16 cellular contexts compared by ENCODE assay signal in genomic region chr22:19086944-19087343, GRCh38. TPM values are rescaled to one million over a fixed set of nuclear protein-coding genes. Genes with fewer than 3 reads are reported as not detected.
DNase-seq lines count a peak whose midpoint lies in the region; ATAC-seq and TF ChIP-seq lines count a peak whose summit lies in the region.
"Had no signal": no experiment of that assay in that cellular context is flagged by ENCODE, and none has a peak within 500 bp of the region (broad histone marks: within the 10 kb centered on the region; RNA-seq: fewer than 3 reads in every experiment).

No MANE protein-coding gene starts in this region.

- 90 to 93% (median 90%) methylated on average over 3 of the region's 3 CpGs for WGBS in psoas muscle, 3 donors
- WGBS in aorta, 2 donors = 88 to 89% methylated on average over 3 of the region's 3 CpGs
- 92% methylated on average over 3 of the region's 3 CpGs for WGBS in esophagus muscularis mucosa

- peaks cover 0 to 12% of the 10 kb centered on the region in 2 donors for H3K36me3 ChIP-seq in psoas muscle (ENCODE audit: insufficient read depth in 1 of 2, low read depth in 1 of 2)
- H3K36me3 ChIP-seq in aorta (ENCODE audit: control insufficient read depth in 1 of 2, insufficient read depth in 2 of 2, low read length in 1 of 2) = no peaks in the 10 kb centered on the region
- H3K36me3 ChIP-seq in esophagus muscularis mucosa = peaks cover 0 to 50% (median 35%) of the 10 kb centered on the region in 4 donors

- no peak for TF ChIP-seq POLR2A in esophagus muscularis mucosa (IDR thresholded peaks at IDR 0.05; ENCODE audit: low read depth)

- H3K4me3 ChIP-seq in fibroblast of mammary gland (ENCODE audit: control insufficient read depth, low read depth, low read length) (no peak overlapping the region), psoas muscle (no peak overlapping the region), aorta (ENCODE audit: low read length in 2 of 2) (no peak overlapping the region), esophagus muscularis mucosa (no peak overlapping the region)

- DNase-seq in ELR (ENCODE audit: low read depth) (peak; percentile 65), fibroblast of mammary gland (ENCODE audit: low read depth) (peak; percentile 68), psoas muscle (no peak), aorta (no peak), esophagus muscularis mucosa (ENCODE audit: extremely low spot score) (no peak), Kasumi-1 (lab: John Stamatoyannopoulos, UW) (no peak)
- DNase-seq: amygdala; immature natural killer cell; NCI-H2107; stimulated activated CD4-positive, alpha-beta T cell treated with anti-CD3 and anti-CD28 coated beads, Interleukin-15, amount 100 ng/mL, for 24 hours; T1000 had no signal

- H3K9me3 ChIP-seq in psoas muscle (no peaks in the 10 kb centered on the region), aorta (ENCODE audit: control insufficient read depth, low read length) (no peaks in the 10 kb centered on the region), esophagus muscularis mucosa (no peaks in the 10 kb centered on the region)

- H3K4me1 ChIP-seq in psoas muscle (peaks cover 31% of the 10 kb centered on the region), aorta (ENCODE audit: control insufficient read depth in 1 of 2, insufficient read depth in 2 of 2, low read length in 2 of 2) (no peaks in the 10 kb centered on the region), esophagus muscularis mucosa (peaks cover 8 to 20% (median 10%) of the 10 kb centered on the region in 4 donors)

- no peak for TF ChIP-seq EP300 in esophagus muscularis mucosa (IDR thresholded peaks at IDR 0.05)

- intact Hi-C loops in psoas muscle (cut with DNase I) (loop anchor here in 1 of 2 donors (5.0 kb wide), 1 partner anchor 35 kb away; the partner anchor contains the start of gene DGCR2), aorta (cut with DNase I) (no loop called here), esophagus muscularis mucosa (cut with DNase I) (no loop called here)

- ATAC-seq in SK-N-SH treated with all-trans-retinoic acid at 6 μM for 48 hours = peak; percentile 63
- peak; percentile 48 to 60 (median 54) for ATAC-seq in psoas muscle
- no peak for ATAC-seq in aorta (ENCODE audit: low FRiP score)
- ATAC-seq in HG02759 (IDR thresholded peaks at IDR 0.05; ENCODE audit: unreplicated experiment) = no peak
- ATAC-seq: natural killer cell treated with Interleukin-12 subunit alpha and Interleukin-12 subunit beta and Interleukin-15 and Interleukin-18, amount 100 ng/mL, for 72 hours had no signal

- H3K27ac ChIP-seq in psoas muscle (no peak overlapping the region), aorta (ENCODE audit: low read depth in 1 of 2, low read length in 2 of 2) (no peak overlapping the region), esophagus muscularis mucosa (replicated peaks in 1 of 4) (no peak overlapping the region)

- no peak for TF ChIP-seq CTCF in fibroblast of mammary gland (conservative IDR thresholded peaks at IDR 0.05; ENCODE audit: control insufficient read depth, insufficient read depth, low read depth, low read length)
- no peak for TF ChIP-seq CTCF in psoas muscle (IDR thresholded peaks at IDR 0.05)
- no peak for TF ChIP-seq CTCF in esophagus muscularis mucosa (IDR thresholded peaks at IDR 0.05)

- H3K27me3 ChIP-seq in psoas muscle (ENCODE audit: insufficient read depth in 3 of 3, low read length in 2 of 3) = no peaks in the 10 kb centered on the region
- H3K27me3 ChIP-seq in aorta (ENCODE audit: control insufficient read depth in 1 of 2, insufficient read depth in 2 of 2, low read length in 1 of 2) = no peaks in the 10 kb centered on the region
- no peaks in the 10 kb centered on the region for H3K27me3 ChIP-seq in esophagus muscularis mucosa

TF ChIP-seq in SK-N-SH treated with all-trans-retinoic acid at 6 μM for 48 hours, 23 proteins besides CTCF, POLR2A, EP300 and RAD21 (continues in another document):
- TF ChIP-seq CREB5 (CRISPR knock-in tag; IDR thresholded peaks at IDR 0.05; ENCODE audit: low read depth) (no peak), TCF4 (CRISPR knock-in tag; IDR thresholded peaks at IDR 0.05; ENCODE audit: borderline replicate concordance) (no peak), OSR1 (CRISPR knock-in tag; IDR thresholded peaks at IDR 0.05) (no peak), SNAI2 (CRISPR knock-in tag; IDR thresholded peaks at IDR 0.05) (no peak), CSRNP3 (CRISPR knock-in tag; IDR thresholded peaks at IDR 0.05) (no peak), ZNF70 (CRISPR knock-in tag; IDR thresholded peaks at IDR 0.05) (no peak), ZNF565 (CRISPR knock-in tag; conservative IDR thresholded peaks at IDR 0.05; ENCODE audit: low read depth) (no peak), CSDC2 (CRISPR knock-in tag; IDR thresholded peaks at IDR 0.05) (no peak), RARB (CRISPR knock-in tag; IDR thresholded peaks at IDR 0.05) (no peak), ZC3H10 (CRISPR knock-in tag; IDR thresholded peaks at IDR 0.05) (no peak), TSHZ2 (CRISPR knock-in tag; IDR thresholded peaks at IDR 0.05) (no peak), PPARA (CRISPR knock-in tag; IDR thresholded peaks at IDR 0.05; ENCODE audit: borderline replicate concordance) (no peak), ESRRG (CRISPR knock-in tag; IDR thresholded peaks at IDR 0.05) (no peak), ZFP3 (CRISPR knock-in tag; IDR thresholded peaks at IDR 0.05) (no peak), ZFP30 (CRISPR knock-in tag; IDR thresholded peaks at IDR 0.05) (no peak), GLIS3 (CRISPR knock-in tag; IDR thresholded peaks at IDR 0.05) (no peak)

RNA-seq across cellular contexts. Expression of gene DGCR2, which starts 35.3 kb away (rescaled TPM):
- total RNA-seq in psoas muscle (10 to 100 TPM; 13.1 to 27.6 (median 25.9) TPM), aorta (10 to 100 TPM; 37.0 to 43.5 TPM), esophagus muscularis mucosa (10 to 100 TPM; 45.7 to 79.6 (median 65.4) TPM)
- polyA plus RNA-seq in psoas muscle (10 to 100 TPM; 13.2 to 24.5 (median 15.0) TPM), aorta (10 to 100 TPM; 19.7 to 27.4 TPM)

RNA-seq across cellular contexts. Expression of gene TSSK2, which starts 44.2 kb away (rescaled TPM):
- total RNA-seq in psoas muscle = under 1 TPM in 1 of 4 donors, not detected in 3; 0.32 TPM
- polyA plus RNA-seq in psoas muscle = under 1 TPM; 0.14 to 0.32 (median 0.23) TPM
- total RNA-seq in aorta = not detected
- polyA plus RNA-seq in aorta = under 1 TPM; 0.08 to 0.50 TPM
- total RNA-seq in esophagus muscularis mucosa = not detected
- total RNA-seq: H4 had no signal
- polyA plus RNA-seq: IgD-negative memory B cell, immature natural killer cell had no signal

RNA-seq across cellular contexts. Expression of gene ESS2, which starts 57.5 kb away (rescaled TPM):
- total RNA-seq in psoas muscle (10 to 100 TPM in 3 of 4 donors, 1 to 10 TPM in 1; 7.9 to 14.0 (median 10.9) TPM), aorta (10 to 100 TPM; 11.9 to 13.0 TPM), esophagus muscularis mucosa (10 to 100 TPM; 11.2 to 21.9 (median 19.9) TPM)
- polyA plus RNA-seq in psoas muscle (10 to 100 TPM in 2 of 3 donors, 1 to 10 TPM in 1; 9.3 to 13.6 (median 12.6) TPM), aorta (10 to 100 TPM in 1 of 2 donors, 1 to 10 TPM in 1; 8.3 to 26.9 TPM)

Comparison
In these comparisons a context has a peak if more than half of its experiments do, and no peak if none do; other contexts are left out.
1. DNase-seq: peak in ELR (single experiment) and fibroblast of mammary gland (single experiment); none in psoas muscle (0 of 2), aorta (0 of 2), esophagus muscularis mucosa (single experiment) and Kasumi-1 (0 of 2).
2. ATAC-seq: peak in SK-N-SH treated with all-trans-retinoic acid at 6 μM for 48 hours (single experiment) and psoas muscle (4 of 4); none in aorta (single experiment) and HG02759 (single experiment).